In genomic region chr12:65465766-65466547, GRCh38 we compare ENCODE assay signal across 28 cellular contexts.
A peak's percentile ranks its signal among the peaks of the same experiment; 100 is the strongest.
DNase-seq lines count a peak whose midpoint lies in the region; ATAC-seq and TF ChIP-seq lines count a peak whose summit lies in the region.
"Had no signal": no experiment of that assay in that cellular context is flagged by ENCODE, and none has a peak within 500 bp of the region (broad histone marks: within the 10 kb centered on the region; RNA-seq: fewer than 3 reads in every experiment).

No MANE protein-coding gene starts in this region.

- H3K4me3 Mint-ChIP-seq in neural progenitor cell, result no peak overlapping the region
- H3K4me3 Mint-ChIP-seq: CD4-positive, alpha-beta T cell; GM23338; H9 had no signal

- no TSS peak for BruUV-seq in HCT116 (replicated peaks; lab: Mats Ljungman, UMichigan)

- H3K9me3 ChIP-seq in HCT116 (ENCODE audit: control insufficient read depth in 1 of 2, insufficient read depth in 1 of 2, low read depth in 1 of 2, low read length in 2 of 2) (no peaks in the 10 kb centered on the region), neural progenitor cell (ENCODE audit: low read depth) (no peaks in the 10 kb centered on the region), Peyer's patch (no peaks in the 10 kb centered on the region), WERI-Rb-1 (ENCODE audit: severe bottlenecking) (no peaks in the 10 kb centered on the region)
- H3K9me3 ChIP-seq: SJSA1 had no signal

- TF ChIP-seq CTCF in HCT116 (IDR thresholded peaks at IDR 0.05 in 2 of 3, conservative IDR thresholded peaks at IDR 0.05 in 1 of 3; ENCODE audit: borderline replicate concordance in 1 of 3, insufficient read depth in 1 of 3, low read depth in 2 of 3, low read length in 2 of 3) (no peak), neural progenitor cell (IDR thresholded peaks at IDR 0.05) (no peak), GM13976 (IDR thresholded peaks at IDR 0.05; ENCODE audit: borderline replicate concordance, control extremely low read depth, extremely low read depth, insufficient read depth, missing control alignments) (no peak), Peyer's patch (IDR thresholded peaks at IDR 0.05) (no peak), WERI-Rb-1 (IDR thresholded peaks at IDR 0.05; ENCODE audit: low read depth, low read length) (no peak)

- H3K4me1 Mint-ChIP-seq in neural progenitor cell, result peaks cover 4% of the 10 kb centered on the region
- H3K4me1 Mint-ChIP-seq: GM23338, H9 had no signal

- H3K4me1 ChIP-seq in HCT116 (ENCODE audit: control insufficient read depth in 1 of 2, insufficient read depth in 2 of 2, low read length in 2 of 2) (peaks cover 49 to 51% of the 10 kb centered on the region in 2 experiments), neural progenitor cell (peaks cover 7% of the 10 kb centered on the region), Peyer's patch (no peaks in the 10 kb centered on the region)

- no peaks in the 10 kb centered on the region for H3K9me3 Mint-ChIP-seq in neural progenitor cell
- H3K9me3 Mint-ChIP-seq: CD4-positive, alpha-beta T cell; GM23338; H9 had no signal

- H3K27me3 Mint-ChIP-seq in neural progenitor cell (ENCODE audit: insufficient read depth, low read depth), result no peaks in the 10 kb centered on the region
- H3K27me3 Mint-ChIP-seq: CD4-positive, alpha-beta T cell had no signal

- peak overlapping the region; percentile 73; the same call in 1 of the 2 replicates for H3K27ac ChIP-seq in HCT116 (ENCODE audit: low read depth, low read length)
- no peak overlapping the region for H3K27ac ChIP-seq in neural progenitor cell
- no peak overlapping the region for H3K27ac ChIP-seq in Peyer's patch
- no peak overlapping the region for H3K27ac ChIP-seq in WERI-Rb-1
- H3K27ac ChIP-seq: BLaER1 treated with 17β-estradiol and CSF1 and Interleukin-3, amounts not matched to agents 10 nM and 100 nM; HL-60; SJSA1 had no signal

- no peaks in the 10 kb centered on the region for H3F3A ChIP-seq in neural progenitor cell (ENCODE audit: low read depth)

- CTCF ChIA-PET in HCT116 (lab: Charles Lee), result interaction anchor here (1.3 kb wide), 1 partner anchor 27 kb away, joined by 3 read pairs; no protein-coding TSS in a partner anchor

- TF ChIP-seq RAD21 in HCT116 (IDR thresholded peaks at IDR 0.05; ENCODE audit: low read depth) (no peak), Ishikawa (IDR thresholded peaks at IDR 0.05; ENCODE audit: low read depth) (peak; percentile 11; the same call in 1 of the 2 replicates)

- DNase-seq in HCT116 (ENCODE audit: low read depth, low spot score) (no peak), iPS-NIHi11 (ENCODE audit: low spot score) (peak; percentile 28), neural progenitor cell (ENCODE audit: low spot score) (peak; percentile 10), GM13976 (ENCODE audit: low spot score) (no peak), Peyer's patch (no peak), WERI-Rb-1 (no peak)
- DNase-seq: AML-193; CD4-positive, alpha-beta T cell; H9; Kasumi-1; MV-4-11; NCI-H1105; NCI-H1436 treated with DMSO at 0.1 percent for 48 hours; NCI-H187 treated with DMSO at 0.1 percent for 48 hours; NCI-H2171 treated with DMSO at 0.1 percent for 48 hours; NCI-H446; NCI-H526; NCI-H82; NK-92 treated with Interleukin-12 subunit alpha and Interleukin-12 subunit beta, amount 100 ng/mL, for 24 hours; PC-3; Right ventricle myocardium superior had no signal

- H3K36me3 Mint-ChIP-seq in neural progenitor cell, result peaks cover 6% of the 10 kb centered on the region

- intact Hi-C loops in HCT116 (cut with micrococcal nuclease), result no loop called here

- H2AFZ ChIP-seq in HCT116 (ENCODE audit: low read depth, low read length, poor library complexity, severe bottlenecking) (no peak overlapping the region), neural progenitor cell (replicated peaks) (no peak overlapping the region)

- H3K79me2 ChIP-seq in HCT116 (ENCODE audit: insufficient read depth, low read length) (no peaks in the 10 kb centered on the region), neural progenitor cell (ENCODE audit: low read depth) (no peaks in the 10 kb centered on the region)

- H3K36me3 ChIP-seq in HCT116 (ENCODE audit: control insufficient read depth in 1 of 2, insufficient read depth in 2 of 2, low read length in 2 of 2), result no peaks in the 10 kb centered on the region
- H3K36me3 ChIP-seq in neural progenitor cell, result no peaks in the 10 kb centered on the region
- no peaks in the 10 kb centered on the region for H3K36me3 ChIP-seq in Peyer's patch
- no peaks in the 10 kb centered on the region for H3K36me3 ChIP-seq in WERI-Rb-1
- H3K36me3 ChIP-seq: BLaER1 treated with 17β-estradiol and CSF1 and Interleukin-3, amounts not matched to agents 10 nM and 100 nM had no signal

- TF ChIP-seq EP300 in Ishikawa (IDR thresholded peaks at IDR 0.05; ENCODE audit: borderline replicate concordance), result peak; percentile 86

- no peaks in the 10 kb centered on the region for H4K20me1 ChIP-seq in HCT116 (ENCODE audit: insufficient read depth)
- no peaks in the 10 kb centered on the region for H4K20me1 ChIP-seq in neural progenitor cell (ENCODE audit: low read depth)
- H4K20me1 ChIP-seq: BLaER1 treated with 17β-estradiol and CSF1 and Interleukin-3, amounts not matched to agents 10 nM and 100 nM had no signal

- H3K27ac Mint-ChIP-seq in neural progenitor cell, result no peak overlapping the region
- H3K27ac Mint-ChIP-seq: CD4-positive, alpha-beta T cell; GM23338; H9 had no signal

- H3K9ac ChIP-seq in HCT116 (ENCODE audit: low read length), result no peak overlapping the region
- H3K9ac ChIP-seq in neural progenitor cell, result no peak overlapping the region
- H3K9ac ChIP-seq: BLaER1 treated with 17β-estradiol and CSF1 and Interleukin-3, amounts not matched to agents 10 nM and 100 nM had no signal

- H3K4me2 ChIP-seq in HCT116 (ENCODE audit: low read length) (peak overlapping the region; percentile 41; the same call in 1 of the 2 replicates), neural progenitor cell (no peak overlapping the region)
- H3K4me2 ChIP-seq: GM23338 had no signal

- POLR2A ChIA-PET in HCT116 (lab: Charles Lee), result no interaction called here

- in situ Hi-C loops in GM13976 (cut with MboI; ENCODE audit: low sequenced_read_pairs, unreplicated experiment), result no loop called here

- TF ChIP-seq POLR2A in HCT116 (IDR thresholded peaks at IDR 0.05; ENCODE audit: borderline replicate concordance, extremely low read depth, insufficient read depth, insufficient read length) (no peak), Peyer's patch (IDR thresholded peaks at IDR 0.05) (no peak)

- H3K4me3 ChIP-seq in HCT116 (replicated peaks in 1 of 2; ENCODE audit: low read depth in 1 of 2, low read length in 2 of 2), result no peak overlapping the region
- no peak overlapping the region for H3K4me3 ChIP-seq in neural progenitor cell
- H3K4me3 ChIP-seq in Peyer's patch, result no peak overlapping the region
- H3K4me3 ChIP-seq in WERI-Rb-1 (ENCODE audit: low read depth, low read length), result no peak overlapping the region
- H3K4me3 ChIP-seq: BLaER1 treated with 17β-estradiol and CSF1 and Interleukin-3, amounts not matched to agents 10 nM and 100 nM; GM12878; GM23338; K562; SJSA1 had no signal

- no peaks in the 10 kb centered on the region for H3K27me3 ChIP-seq in HCT116 (ENCODE audit: insufficient read depth, low read length)
- H3K27me3 ChIP-seq in neural progenitor cell, result no peaks in the 10 kb centered on the region
- no peaks in the 10 kb centered on the region for H3K27me3 ChIP-seq in Peyer's patch
- no peaks in the 10 kb centered on the region for H3K27me3 ChIP-seq in WERI-Rb-1 (ENCODE audit: insufficient read depth, low read depth, severe bottlenecking)
- H3K27me3 ChIP-seq: BLaER1 treated with 17β-estradiol and CSF1 and Interleukin-3, amounts not matched to agents 10 nM and 100 nM; SJSA1 had no signal

- no peaks in the 10 kb centered on the region for H3K9me2 ChIP-seq in HCT116 (ENCODE audit: insufficient read depth)

- RAD21 ChIA-PET in HCT116 (lab: Charles Lee; ENCODE audit: low non-redundant PET in 1 of 2, low total read pairs in 2 of 2, uncharacterized antibody in 2 of 2, unreplicated experiment in 2 of 2), result no interaction called here

- ATAC-seq in HCT116, result 0 out of 2 replicates have a peak, but pooled peaks have one; percentile 25
- ATAC-seq: GM12878, GM23338, K562, PC-3 had no signal

TF ChIP-seq in HCT116, 20 proteins besides CTCF, POLR2A, EP300 and RAD21:
- TF ChIP-seq YY1 (IDR thresholded peaks at IDR 0.05; ENCODE audit: extremely low read depth, insufficient replicate concordance, low read depth, low read length) (no peak), EZH2 (IDR thresholded peaks at IDR 0.05) (no peak), JUND (IDR thresholded peaks at IDR 0.05) (no peak)

TF ChIP-seq in Ishikawa, 13 proteins besides CTCF, POLR2A, EP300 and RAD21 (continues in another document):
- TF ChIP-seq FOXM1 (IDR thresholded peaks at IDR 0.05; ENCODE audit: borderline replicate concordance, low read depth) (peak; percentile 78; the same call in 1 of the 2 replicates), TAF1 (IDR thresholded peaks at IDR 0.05; ENCODE audit: low read depth) (no peak), NFIC (IDR thresholded peaks at IDR 0.05) (peak; percentile 68), TEAD4 (IDR thresholded peaks at IDR 0.05) (peak; percentile 83)
- TF ChIP-seq, protein P1, sequence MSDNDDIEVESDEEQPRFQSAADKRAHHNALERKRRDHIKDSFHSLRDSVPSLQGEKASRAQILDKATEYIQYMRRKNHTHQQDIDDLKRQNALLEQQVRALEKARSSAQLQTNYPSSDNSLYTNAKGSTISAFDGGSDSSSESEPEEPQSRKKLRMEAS (IDR thresholded peaks at IDR 0.05), result no peak; the same call in 1 of the 2 replicates
- TF ChIP-seq, protein P2, sequence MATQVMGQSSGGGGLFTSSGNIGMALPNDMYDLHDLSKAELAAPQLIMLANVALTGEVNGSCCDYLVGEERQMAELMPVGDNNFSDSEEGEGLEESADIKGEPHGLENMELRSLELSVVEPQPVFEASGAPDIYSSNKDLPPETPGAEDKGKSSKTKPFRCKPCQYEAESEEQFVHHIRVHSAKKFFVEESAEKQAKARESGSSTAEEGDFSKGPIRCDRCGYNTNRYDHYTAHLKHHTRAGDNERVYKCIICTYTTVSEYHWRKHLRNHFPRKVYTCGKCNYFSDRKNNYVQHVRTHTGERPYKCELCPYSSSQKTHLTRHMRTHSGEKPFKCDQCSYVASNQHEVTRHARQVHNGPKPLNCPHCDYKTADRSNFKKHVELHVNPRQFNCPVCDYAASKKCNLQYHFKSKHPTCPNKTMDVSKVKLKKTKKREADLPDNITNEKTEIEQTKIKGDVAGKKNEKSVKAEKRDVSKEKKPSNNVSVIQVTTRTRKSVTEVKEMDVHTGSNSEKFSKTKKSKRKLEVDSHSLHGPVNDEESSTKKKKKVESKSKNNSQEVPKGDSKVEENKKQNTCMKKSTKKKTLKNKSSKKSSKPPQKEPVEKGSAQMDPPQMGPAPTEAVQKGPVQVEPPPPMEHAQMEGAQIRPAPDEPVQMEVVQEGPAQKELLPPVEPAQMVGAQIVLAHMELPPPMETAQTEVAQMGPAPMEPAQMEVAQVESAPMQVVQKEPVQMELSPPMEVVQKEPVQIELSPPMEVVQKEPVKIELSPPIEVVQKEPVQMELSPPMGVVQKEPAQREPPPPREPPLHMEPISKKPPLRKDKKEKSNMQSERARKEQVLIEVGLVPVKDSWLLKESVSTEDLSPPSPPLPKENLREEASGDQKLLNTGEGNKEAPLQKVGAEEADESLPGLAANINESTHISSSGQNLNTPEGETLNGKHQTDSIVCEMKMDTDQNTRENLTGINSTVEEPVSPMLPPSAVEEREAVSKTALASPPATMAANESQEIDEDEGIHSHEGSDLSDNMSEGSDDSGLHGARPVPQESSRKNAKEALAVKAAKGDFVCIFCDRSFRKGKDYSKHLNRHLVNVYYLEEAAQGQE (IDR thresholded peaks at IDR 0.05; ENCODE audit: low read depth), result no peak

Comparison
In these comparisons a context has a peak if more than half of its experiments do, and no peak if none do; other contexts are left out.
1. DNase-seq: peak in iPS-NIHi11 (single experiment) and neural progenitor cell (single experiment); none in HCT116 (single experiment), GM13976 (single experiment), Peyer's patch (0 of 3) and WERI-Rb-1 (single experiment).